ENCODE assay signal across 22 cellular contexts in genomic region chr3:100850721-100851120, GRCh38.
A peak's percentile ranks its signal among the peaks of the same experiment; 100 is the strongest.
DNase-seq lines count a peak whose midpoint lies in the region; ATAC-seq, FAIRE-seq and TF ChIP-seq lines count a peak whose summit lies in the region.
"Had no signal": no experiment of that assay in that cellular context is flagged by ENCODE, and none has a peak within 500 bp of the region (broad histone marks: within the 10 kb centered on the region; RNA-seq: fewer than 3 reads in every experiment).

No MANE protein-coding gene starts in this region.

- no peak for FAIRE-seq in bronchial epithelial cell (lab: Jason Lieb, UNC)
- FAIRE-seq: A549, G401.6, GM12891 had no signal

- TF ChIP-seq POLR2A in IMR-90 (IDR thresholded peaks at IDR 0.05; ENCODE audit: low read depth, low read length), result no peak

- no peak overlapping the region for H3K27ac ChIP-seq in IMR-90 (ENCODE audit: insufficient read depth, low read length)
- H3K27ac ChIP-seq in tibial artery, result peak overlapping the region; percentile 12 to 53
- H3K27ac ChIP-seq: 22Rv1, A549, BLaER1 had no signal

- DNase-seq in IMR-90, result peak; percentile 17
- DNase-seq in bronchial epithelial cell (ENCODE audit: low read depth), result peak; percentile 31
- DNase-seq in tibial artery, result no peak
- no peak for DNase-seq in BE2C
- no peak for DNase-seq in activated T-cell treated with anti-CD3 and anti-CD28 coated beads, Interleukin-2, amount 50 U/mL, for 24 hours
- DNase-seq: AML-193; C1 segment of cervical spinal cord; CD4-positive, alpha-beta memory T cell; CD4-positive, CD25-positive, alpha-beta regulatory T cell; CD8-positive, alpha-beta memory T cell; COR-L47; DMS79 treated with DMSO at 0.1 percent for 48 hours; GF-D8 had no signal

- ATAC-seq in IMR-90 (ENCODE audit: low read depth), result no peak
- no peak for ATAC-seq in GM21786 (IDR thresholded peaks at IDR 0.05; ENCODE audit: unreplicated experiment)
- ATAC-seq: A549 had no signal

- no peak overlapping the region for H2BK20ac ChIP-seq in IMR-90 (ENCODE audit: low read depth, low read length)

- H3K9me3 ChIP-seq in IMR-90 (ENCODE audit: control insufficient read depth, insufficient read depth, low read length) (no peaks in the 10 kb centered on the region), tibial artery (no peaks in the 10 kb centered on the region), BE2C (no peaks in the 10 kb centered on the region)
- H3K9me3 ChIP-seq: A549, BLaER1 had no signal

- no peak overlapping the region for H2AK5ac ChIP-seq in IMR-90 (ENCODE audit: low read depth, low read length)

- no peak for TF ChIP-seq RAD21 in IMR-90 (IDR thresholded peaks at IDR 0.05; ENCODE audit: low read length)

- H3K36me3 ChIP-seq in IMR-90 (ENCODE audit: control insufficient read depth, insufficient read depth, low read length) (no peaks in the 10 kb centered on the region), bronchial epithelial cell (ENCODE audit: control insufficient read depth, insufficient read depth, low read length) (no peaks in the 10 kb centered on the region), tibial artery (no peaks in the 10 kb centered on the region), BE2C (no peaks in the 10 kb centered on the region)
- H3K36me3 ChIP-seq: BLaER1 had no signal

- H3K4me1 ChIP-seq in IMR-90 (ENCODE audit: control insufficient read depth, insufficient read depth, low read length) (no peaks in the 10 kb centered on the region), tibial artery (peaks cover 0 to 31% (median 4%) of the 10 kb centered on the region in 4 donors), BE2C (0 out of 2 replicates have a peak, but pooled peaks cover 5% of the 10 kb centered on the region)
- H3K4me1 ChIP-seq: A549, BLaER1 had no signal

- peaks cover 14% of the 10 kb centered on the region for H3K4me1 Mint-ChIP-seq in nephron
- H3K4me1 Mint-ChIP-seq in activated T-cell treated with anti-CD3 and anti-CD28 coated beads, Interleukin-2, amount 50 U/mL, for 24 hours (ENCODE audit: low read depth), result peaks cover 3% of the 10 kb centered on the region
- H3K4me1 Mint-ChIP-seq: B cell, CD14-positive monocyte had no signal

- no TSS peak for BruUV-seq in IMR-90 (replicated peaks; lab: Mats Ljungman, UMichigan)

- no peak overlapping the region for H3K14ac ChIP-seq in IMR-90 (replicated peaks; ENCODE audit: low read depth, low read length)

- H3K4me2 ChIP-seq in IMR-90 (ENCODE audit: low read depth, low read length), result no peak overlapping the region
- H3K4me2 ChIP-seq: A549, BLaER1 had no signal

- H4K5ac ChIP-seq in IMR-90 (ENCODE audit: low read depth, low read length), result no peak overlapping the region

- intact Hi-C loops in IMR-90 (cut with micrococcal nuclease), result no loop called here
- intact Hi-C loops in tibial artery (cut with DNase I; ENCODE audit: low total_unique reads), result no loop called here

- H3K9ac ChIP-seq in IMR-90 (ENCODE audit: low read depth, low read length), result no peak overlapping the region
- H3K9ac ChIP-seq: BLaER1 had no signal

- H2AFZ ChIP-seq in IMR-90 (replicated peaks; ENCODE audit: low read length, poor library complexity), result no peak overlapping the region

- H3K27me3 ChIP-seq in IMR-90 (ENCODE audit: control insufficient read depth, insufficient read depth, low read length) (no peaks in the 10 kb centered on the region), bronchial epithelial cell (ENCODE audit: control insufficient read depth, insufficient read depth, low read length) (no peaks in the 10 kb centered on the region), tibial artery (no peaks in the 10 kb centered on the region), BE2C (no peaks in the 10 kb centered on the region)
- H3K27me3 ChIP-seq: BLaER1 had no signal

- H2AK9ac ChIP-seq in IMR-90 (replicated peaks; ENCODE audit: low read depth, low read length, poor library complexity), result no peak overlapping the region

- peak overlapping the region in 2 of 3 experiments; percentile 10 to 49 for H3K27ac Mint-ChIP-seq in nephron
- no peak overlapping the region for H3K27ac Mint-ChIP-seq in activated T-cell treated with anti-CD3 and anti-CD28 coated beads, Interleukin-2, amount 50 U/mL, for 24 hours
- H3K27ac Mint-ChIP-seq: B cell; CD14-positive monocyte; CD4-positive, alpha-beta memory T cell; CD4-positive, CD25-positive, alpha-beta regulatory T cell had no signal

- dilution Hi-C loops in IMR-90 (cut with HindIII; ENCODE audit: low sequenced_read_pairs, unreplicated experiment), result no loop called here

- H3K56ac ChIP-seq in IMR-90 (ENCODE audit: extremely low read depth, insufficient read depth, low read length), result no peak overlapping the region

- H3K4me3 ChIP-seq in IMR-90 (ENCODE audit: insufficient read depth, low read depth, low read length), result no peak overlapping the region
- no peak overlapping the region for H3K4me3 ChIP-seq in bronchial epithelial cell (ENCODE audit: low read depth, low read length)
- no peak overlapping the region for H3K4me3 ChIP-seq in tibial artery
- no peak overlapping the region for H3K4me3 ChIP-seq in BE2C (ENCODE audit: low read depth, low read length)
- H3K4me3 ChIP-seq: A549, BLaER1 had no signal

- POLR2A ChIA-PET in IMR-90 (lab: Charles Lee; ENCODE audit: unreplicated experiment), result no interaction called here

- no peak overlapping the region for H3K18ac ChIP-seq in IMR-90 (ENCODE audit: low read depth, low read length)

- H4K8ac ChIP-seq in IMR-90 (ENCODE audit: low read depth in 2 of 2, low read length in 2 of 2), result no peak overlapping the region

- TF ChIP-seq CTCF in IMR-90 (conservative IDR thresholded peaks at IDR 0.05; ENCODE audit: low read depth, low read length), result no peak
- no peak for TF ChIP-seq CTCF in bronchial epithelial cell (IDR thresholded peaks at IDR 0.05; ENCODE audit: insufficient read depth, low read length, severe bottlenecking)
- TF ChIP-seq CTCF in nephron (IDR thresholded peaks at IDR 0.05; ENCODE audit: unreplicated experiment in 3 of 3), result no peak
- no peak for TF ChIP-seq CTCF in tibial artery (IDR thresholded peaks at IDR 0.05)
- no peak for TF ChIP-seq CTCF in BE2C (IDR thresholded peaks at IDR 0.05; ENCODE audit: low read depth, low read length)

- H2BK120ac ChIP-seq in IMR-90 (ENCODE audit: low read depth, low read length), result no peak overlapping the region

- no peak overlapping the region for H2BK15ac ChIP-seq in IMR-90 (ENCODE audit: low read depth, low read length)

- no peak overlapping the region for H3K4me3 Mint-ChIP-seq in nephron
- no peak overlapping the region for H3K4me3 Mint-ChIP-seq in activated T-cell treated with anti-CD3 and anti-CD28 coated beads, Interleukin-2, amount 50 U/mL, for 24 hours
- H3K4me3 Mint-ChIP-seq: B cell; CD14-positive monocyte; CD4-positive, alpha-beta memory T cell; CD4-positive, CD25-positive, alpha-beta regulatory T cell; CD8-positive, alpha-beta memory T cell had no signal

- no peaks in the 10 kb centered on the region for H3K9me1 ChIP-seq in IMR-90 (ENCODE audit: insufficient read depth, low read length)

- H4K20me1 ChIP-seq in IMR-90 (ENCODE audit: insufficient read depth, low read length), result no peaks in the 10 kb centered on the region
- H4K20me1 ChIP-seq: BLaER1 had no signal

- no CpG with 5 or more reads among the region's 2 CpGs for WGBS in IMR-90 (ENCODE audit: extremely low coverage in 2 of 2, insufficient read length in 1 of 2), 2 experiments

- no peak overlapping the region for H4K91ac ChIP-seq in IMR-90 (ENCODE audit: insufficient read depth, low read depth, low read length)

- H2BK5ac ChIP-seq in IMR-90 (ENCODE audit: low read depth, low read length, poor library complexity, severe bottlenecking), result no peak overlapping the region

- H3K4ac ChIP-seq in IMR-90 (ENCODE audit: low read depth, low read length), result no peak overlapping the region

- no peak overlapping the region for H3K23ac ChIP-seq in IMR-90 (ENCODE audit: low read depth, low read length)

- in situ Hi-C loops in IMR-90 (cut with MboI; ENCODE audit: low sequenced_read_pairs), result no loop called here

- H3K36me3 Mint-ChIP-seq in nephron (ENCODE audit: low read depth), result no peaks in the 10 kb centered on the region
- H3K36me3 Mint-ChIP-seq in activated T-cell treated with anti-CD3 and anti-CD28 coated beads, Interleukin-2, amount 50 U/mL, for 24 hours (ENCODE audit: low read depth), result no peaks in the 10 kb centered on the region
- H3K36me3 Mint-ChIP-seq: CD14-positive monocyte; CD4-positive, alpha-beta memory T cell; CD4-positive, CD25-positive, alpha-beta regulatory T cell; CD8-positive, alpha-beta memory T cell had no signal

- no peaks in the 10 kb centered on the region for H3K9me3 Mint-ChIP-seq in nephron
- H3K9me3 Mint-ChIP-seq in activated T-cell treated with anti-CD3 and anti-CD28 coated beads, Interleukin-2, amount 50 U/mL, for 24 hours, result no peaks in the 10 kb centered on the region
- H3K9me3 Mint-ChIP-seq: CD4-positive, alpha-beta memory T cell; CD8-positive, alpha-beta memory T cell had no signal

- no peaks in the 10 kb centered on the region for H3K79me1 ChIP-seq in IMR-90 (ENCODE audit: low read depth in 1 of 2, low read length in 2 of 2)

- CTCF ChIA-PET in IMR-90 (lab: Yijun Ruan, JAX), result no interaction called here

- H3K27me3 Mint-ChIP-seq in nephron (ENCODE audit: low read depth), result peaks cover 3% of the 10 kb centered on the region
- H3K27me3 Mint-ChIP-seq in activated T-cell treated with anti-CD3 and anti-CD28 coated beads, Interleukin-2, amount 50 U/mL, for 24 hours, result no peaks in the 10 kb centered on the region
- H3K27me3 Mint-ChIP-seq: B cell had no signal

TF ChIP-seq in IMR-90, 13 proteins besides CTCF, POLR2A, EP300 and RAD21 (continues in another document):
- TF ChIP-seq CHD1 (IDR thresholded peaks at IDR 0.05; ENCODE audit: low read depth, low read length) (no peak), ELK1 (IDR thresholded peaks at IDR 0.05; ENCODE audit: borderline replicate concordance, low read depth, low read length) (no peak), RCOR1 (IDR thresholded peaks at IDR 0.05; ENCODE audit: insufficient replicate concordance, low read length) (no peak), CEBPB (IDR thresholded peaks at IDR 0.05; ENCODE audit: low read depth, low read length) (no peak), RFX5 (IDR thresholded peaks at IDR 0.05; ENCODE audit: low read depth, low read length) (no peak), NFE2L2 (IDR thresholded peaks at IDR 0.05; ENCODE audit: low read depth, low read length) (no peak), BHLHE40 (IDR thresholded peaks at IDR 0.05; ENCODE audit: low read depth, low read length) (no peak), MAZ (IDR thresholded peaks at IDR 0.05; ENCODE audit: borderline replicate concordance, low read depth, low read length) (no peak), MXI1 (IDR thresholded peaks at IDR 0.05; ENCODE audit: borderline replicate concordance, low read depth, low read length) (no peak), FOS (IDR thresholded peaks at IDR 0.05; ENCODE audit: low read depth, low read length) (no peak)

Comparison
In these comparisons a context has a peak if more than half of its experiments do, and no peak if none do; other contexts are left out.
1. DNase-seq: peak in IMR-90 (single experiment) and bronchial epithelial cell (single experiment); none in tibial artery (0 of 2), BE2C (single experiment) and activated T-cell treated with anti-CD3 and anti-CD28 coated beads, Interleukin-2, amount 50 U/mL, for 24 hours (single experiment).